In genomic region chr6:112560651-112561050, GRCh38 we compare ENCODE assay signal across 18 cellular contexts.
DNase-seq lines count a peak whose midpoint lies in the region; ATAC-seq and TF ChIP-seq lines count a peak whose summit lies in the region.
"Had no signal": no experiment of that assay in that cellular context is flagged by ENCODE, and none has a peak within 500 bp of the region (broad histone marks: within the 10 kb centered on the region; RNA-seq: fewer than 3 reads in every experiment).

No MANE protein-coding gene starts in this region.

- no peaks in the 10 kb centered on the region for H3K27me3 Mint-ChIP-seq in chondrocyte (ENCODE audit: low read depth)
- H3K27me3 Mint-ChIP-seq: activated CD8-positive, alpha-beta memory T cell treated with anti-CD3 and anti-CD28 coated beads, Interleukin-2, amount 10 ng/mL, durations not matched to agents 7 days and 5 days had no signal

- DNase-seq in A673 (ENCODE audit: low spot score): peak; percentile 35
- DNase-seq in GM12865 (ENCODE audit: low read depth): peak; percentile 6
- DNase-seq in chondrocyte (ENCODE audit: low spot score): no peak
- DNase-seq in hepatic stellate cell (ENCODE audit: low spot score): no peak
- DNase-seq in PC-9: no peak
- DNase-seq in stimulated activated CD4-positive, alpha-beta T cell treated with anti-CD3 and anti-CD28 coated beads, Interleukin-4, amount 100 ng/mL, for 4 hours: no peak
- DNase-seq: activated CD4-positive, CD25-positive, alpha-beta regulatory T cell; activated CD8-positive, alpha-beta memory T cell treated with anti-CD3 and anti-CD28 coated beads, Interleukin-2, amount 10 ng/mL, durations not matched to agents 7 days and 5 days; activated gamma-delta T cell; anterior cingulate cortex; NCI-H2029 treated with DMSO at 0.1 percent for 48 hours; NK-92 treated with Interleukin-12 subunit alpha and Interleukin-12 subunit beta, amount 100 ng/mL, for 24 hours; occipital lobe; stimulated activated CD4-positive, alpha-beta T cell treated with anti-CD3 and anti-CD28 coated beads, Interleukin-1b, Interleukin-23, amount 100 ng/mL, for 48 hours had no signal

- BruUV-seq in A673 (replicated peaks; lab: Mats Ljungman, UMichigan) (no TSS peak), PC-9 (replicated peaks; lab: Mats Ljungman, UMichigan) (no TSS peak)

- no peaks in the 10 kb centered on the region for H3F3A ChIP-seq in PC-9 (ENCODE audit: insufficient read depth, low read depth)

- peaks cover 2% of the 10 kb centered on the region for H3K36me3 Mint-ChIP-seq in chondrocyte (ENCODE audit: low read depth)
- H3K36me3 Mint-ChIP-seq: activated CD8-positive, alpha-beta memory T cell treated with anti-CD3 and anti-CD28 coated beads, Interleukin-2, amount 10 ng/mL, durations not matched to agents 7 days and 5 days; mesothelial cell of epicardium had no signal

- H3K9ac ChIP-seq in OCI-LY3 (ENCODE audit: low read length): no peak overlapping the region

- H3K27ac Mint-ChIP-seq in chondrocyte (ENCODE audit: unreplicated experiment): no peak overlapping the region
- H3K27ac Mint-ChIP-seq: activated CD8-positive, alpha-beta memory T cell treated with anti-CD3 and anti-CD28 coated beads, Interleukin-2, amount 10 ng/mL, durations not matched to agents 7 days and 5 days; mesothelial cell of epicardium had no signal

- H3K79me2 ChIP-seq in OCI-LY3 (ENCODE audit: low read length) (no peaks in the 10 kb centered on the region), PC-9 (ENCODE audit: low read depth) (no peaks in the 10 kb centered on the region)

- CTCF ChIA-PET in A673 (lab: Charles Lee) (interaction anchor here (0.5 kb wide), 1 partner anchor 381 kb away, joined by 3 read pairs; no protein-coding TSS in a partner anchor), PC-9 (lab: Charles Lee) (interaction anchor here (0.5 kb wide), 1 partner anchor 24 kb away, joined by 3 read pairs; no protein-coding TSS in a partner anchor)

- H3K4me1 ChIP-seq in A673 (ENCODE audit: insufficient read depth, low read length, poor library complexity, severe bottlenecking) (peaks cover 10% of the 10 kb centered on the region), OCI-LY3 (ENCODE audit: low read length) (no peaks in the 10 kb centered on the region), PC-9 (replicated peaks; ENCODE audit: insufficient read depth) (0 out of 2 replicates have a peak, but pooled peaks cover 7% of the 10 kb centered on the region)

- H3K4me2 ChIP-seq in OCI-LY3 (ENCODE audit: low read length) (no peak overlapping the region), PC-9 (no peak overlapping the region)

- ATAC-seq in GM19328 (IDR thresholded peaks at IDR 0.05; ENCODE audit: unreplicated experiment): no peak
- ATAC-seq: activated CD8-positive, alpha-beta memory T cell treated with anti-CD3 and anti-CD28 coated beads, Interleukin-2, amount 10 ng/mL, durations not matched to agents 7 days and 5 days; sciatic nerve had no signal

- H3K4me1 Mint-ChIP-seq in chondrocyte (ENCODE audit: low read depth): peaks cover 20% of the 10 kb centered on the region
- H3K4me1 Mint-ChIP-seq: activated CD8-positive, alpha-beta memory T cell treated with anti-CD3 and anti-CD28 coated beads, Interleukin-2, amount 10 ng/mL, durations not matched to agents 7 days and 5 days had no signal

- H3K36me3 ChIP-seq in A673 (ENCODE audit: insufficient read depth, low read length, poor library complexity, severe bottlenecking): no peaks in the 10 kb centered on the region
- H3K36me3 ChIP-seq in OCI-LY3 (replicated peaks; ENCODE audit: low read depth, low read length): no peaks in the 10 kb centered on the region
- no peaks in the 10 kb centered on the region for H3K36me3 ChIP-seq in PC-9 (ENCODE audit: low read depth)

- H3K9me2 ChIP-seq in PC-9 (ENCODE audit: insufficient read depth): peaks cover 5% of the 10 kb centered on the region; the same call in 1 of the 2 replicates

- no peak overlapping the region for H3K4me3 Mint-ChIP-seq in chondrocyte (ENCODE audit: unreplicated experiment)
- H3K4me3 Mint-ChIP-seq: activated CD8-positive, alpha-beta memory T cell treated with anti-CD3 and anti-CD28 coated beads, Interleukin-2, amount 10 ng/mL, durations not matched to agents 7 days and 5 days; mesothelial cell of epicardium had no signal

- H3K4me3 ChIP-seq in A673 (ENCODE audit: low read depth, low read length, poor library complexity, severe bottlenecking) (no peak overlapping the region), GM12865 (ENCODE audit: low read depth, low read length) (no peak overlapping the region), OCI-LY3 (ENCODE audit: low read length) (no peak overlapping the region), PC-9 (no peak overlapping the region)

- peaks cover 3% of the 10 kb centered on the region for H3K9me3 Mint-ChIP-seq in chondrocyte (ENCODE audit: low read depth)

- no peaks in the 10 kb centered on the region for H3K27me3 ChIP-seq in A673 (replicated peaks; ENCODE audit: insufficient read depth, low read depth, low read length, poor library complexity)
- H3K27me3 ChIP-seq in OCI-LY3 (ENCODE audit: low read depth, low read length): no peaks in the 10 kb centered on the region
- H3K27me3 ChIP-seq in PC-9 (ENCODE audit: insufficient read depth, low read depth): no peaks in the 10 kb centered on the region

- H3K9me3 ChIP-seq in A673 (ENCODE audit: low read depth, low read length, poor library complexity, severe bottlenecking) (no peaks in the 10 kb centered on the region), OCI-LY3 (ENCODE audit: insufficient read depth, low read length) (no peaks in the 10 kb centered on the region), PC-9 (ENCODE audit: insufficient read depth, low read depth) (no peaks in the 10 kb centered on the region)

- H3K27ac ChIP-seq in A673 (ENCODE audit: low read depth, low read length, poor library complexity, severe bottlenecking): no peak overlapping the region
- H3K27ac ChIP-seq in OCI-LY3 (ENCODE audit: low read length): no peak overlapping the region
- H3K27ac ChIP-seq in PC-9: no peak overlapping the region

- TF ChIP-seq CTCF in A673 (conservative IDR thresholded peaks at IDR 0.05; ENCODE audit: low read depth, low read length) (peak; percentile 35), GM12865 (IDR thresholded peaks at IDR 0.05; ENCODE audit: insufficient read depth, low read depth, low read length, missing control alignments) (no peak), OCI-LY3 (IDR thresholded peaks at IDR 0.05; ENCODE audit: low read depth, low read length) (0 out of 2 replicates have a peak, but pooled peaks have one; percentile 13), chondrocyte (IDR thresholded peaks at IDR 0.05) (peak; percentile 20), PC-9 (conservative IDR thresholded peaks at IDR 0.05) (no peak)

- H2AFZ ChIP-seq in OCI-LY3 (ENCODE audit: low read depth, low read length) (no peak overlapping the region), PC-9 (no peak overlapping the region)

- POLR2A ChIA-PET in A673 (lab: Charles Lee; ENCODE audit: low non-redundant PET): no interaction called here
- POLR2A ChIA-PET in PC-9 (lab: Charles Lee; ENCODE audit: unreplicated experiment): no interaction called here

- intact Hi-C loops in A673 (cut with micrococcal nuclease; ENCODE audit: unreplicated experiment) (no loop called here), PC-9 (cut with micrococcal nuclease; ENCODE audit: unreplicated experiment) (no loop called here)

- no peaks in the 10 kb centered on the region for H4K20me1 ChIP-seq in OCI-LY3 (ENCODE audit: insufficient read depth, low read length)
- H4K20me1 ChIP-seq in PC-9 (ENCODE audit: insufficient read depth): no peaks in the 10 kb centered on the region

Comparison
In these comparisons a context has a peak if more than half of its experiments do, and no peak if none do; other contexts are left out.
1. DNase-seq: peak in A673 (single experiment) and GM12865 (single experiment); none in chondrocyte (single experiment), hepatic stellate cell (single experiment), PC-9 (0 of 2) and stimulated activated CD4-positive, alpha-beta T cell treated with anti-CD3 and anti-CD28 coated beads, Interleukin-4, amount 100 ng/mL, for 4 hours (0 of 2).
2. CTCF ChIP-seq: peak in A673 (single experiment), OCI-LY3 (single experiment) and chondrocyte (single experiment); none in GM12865 (single experiment) and PC-9 (single experiment).